Comparison of ENCODE assay signal across 8 cellular contexts in genomic region chr3:8963137-8963853, GRCh38. TPM values are rescaled to one million over a fixed set of nuclear protein-coding genes. Genes with fewer than 3 reads are reported as not detected.
DNase-seq lines count a peak whose midpoint lies in the region; ATAC-seq, FAIRE-seq and TF ChIP-seq lines count a peak whose summit lies in the region.

TSS of gene RAD18 (minus strand) at chr3:8963472. CDS start at chr3:8963385, 87 bp downstream.

- H2AFZ ChIP-seq in SU-DHL-6 (ENCODE audit: low read depth, low read length, severe bottlenecking) = peak within 1 kb of the TSS; percentile 69

- no peaks in the 10 kb centered on the region for H3K9me3 Mint-ChIP-seq in activated naive CD8-positive, alpha-beta T cell treated with anti-CD3 and anti-CD28 coated beads for 36 hours

- H3K27ac Mint-ChIP-seq in activated naive CD8-positive, alpha-beta T cell treated with anti-CD3 and anti-CD28 coated beads for 36 hours = peak within 1 kb of the TSS; percentile 96

- H3K4me3 ChIP-seq in GM12865 (ENCODE audit: low read depth, low read length) = peak within 1 kb of the TSS; percentile 93
- peak within 1 kb of the TSS; percentile 73 for H3K4me3 ChIP-seq in SU-DHL-6 (ENCODE audit: insufficient read depth, low read length, poor library complexity, severe bottlenecking)
- H3K4me3 ChIP-seq in pancreas = peak within 1 kb of the TSS; percentile 57 to 85 (median 60)
- H3K4me3 ChIP-seq in tibial artery = peak within 1 kb of the TSS; percentile 61 to 95

- no peaks in the 10 kb centered on the region for H3K9me2 ChIP-seq in SU-DHL-6 (replicated peaks; ENCODE audit: insufficient read depth, low read length)

- peaks cover 50% of the 10 kb centered on the region for H3K79me2 ChIP-seq in SU-DHL-6 (ENCODE audit: insufficient read depth, low read length)

- peak within 1 kb of the TSS; percentile 70 for H3K9ac ChIP-seq in SU-DHL-6 (ENCODE audit: low read length)

- H3K4me1 ChIP-seq in pancreas (peaks cover 0 to 7% (median 0%) of the 10 kb centered on the region in 3 donors), tibial artery (peaks cover 0 to 12% (median 10%) of the 10 kb centered on the region in 4 donors)

- peak within 1 kb of the TSS; percentile 95 for H3K4me3 Mint-ChIP-seq in activated naive CD8-positive, alpha-beta T cell treated with anti-CD3 and anti-CD28 coated beads for 36 hours

- no peak for FAIRE-seq in pancreas (lab: Jason Lieb, UNC)

- peak; percentile 94 for ATAC-seq in HG02678 (IDR thresholded peaks at IDR 0.05; ENCODE audit: unreplicated experiment)
- ATAC-seq in Right ventricle myocardium inferior = peak; percentile 96
- peak; percentile 96 to 98 (median 98) for ATAC-seq in pancreas

- no peaks in the 10 kb centered on the region for H3K27me3 ChIP-seq in SU-DHL-6 (ENCODE audit: low read length)
- H3K27me3 ChIP-seq in pancreas = no peaks in the 10 kb centered on the region
- peaks cover 0 to 3% of the 10 kb centered on the region in 2 donors for H3K27me3 ChIP-seq in tibial artery

- peak within 1 kb of the TSS; percentile 73 for H3K4me2 ChIP-seq in SU-DHL-6 (ENCODE audit: low read depth, low read length, poor library complexity, severe bottlenecking)

- peaks cover 35% of the 10 kb centered on the region for H3K4me1 Mint-ChIP-seq in activated naive CD8-positive, alpha-beta T cell treated with anti-CD3 and anti-CD28 coated beads for 36 hours

- H3K27ac ChIP-seq in SU-DHL-6 (ENCODE audit: low read depth, low read length) (no peak within 1 kb of the TSS), pancreas (peak within 1 kb of the TSS in 3 of 4 donors; percentile 35 to 67 (median 44)), tibial artery (peak within 1 kb of the TSS; percentile 67 to 79)

- H3F3A ChIP-seq in SU-DHL-6 (ENCODE audit: insufficient read depth) = no peaks in the 10 kb centered on the region

- intact Hi-C loops in Right ventricle myocardium inferior (cut with DNase I) = no loop called here
- intact Hi-C loops in pancreas (cut with DNase I) = no loop called here
- intact Hi-C loops in tibial artery (cut with DNase I; ENCODE audit: low total_unique reads) = no loop called here

- peaks cover 36% of the 10 kb centered on the region for H3K36me3 Mint-ChIP-seq in activated naive CD8-positive, alpha-beta T cell treated with anti-CD3 and anti-CD28 coated beads for 36 hours

- H4K20me1 ChIP-seq in SU-DHL-6 (ENCODE audit: low read depth, low read length) = no peaks in the 10 kb centered on the region; the same call in 1 of the 2 replicates

- peaks cover 11% of the 10 kb centered on the region; the same call in 1 of the 2 replicates for H3K36me3 ChIP-seq in SU-DHL-6 (ENCODE audit: low read length)
- no peaks in the 10 kb centered on the region for H3K36me3 ChIP-seq in pancreas
- peaks cover 0 to 3% (median 0%) of the 10 kb centered on the region in 3 donors for H3K36me3 ChIP-seq in tibial artery

- H3K9me3 ChIP-seq in SU-DHL-6 (ENCODE audit: insufficient read depth, low read length) (no peaks in the 10 kb centered on the region), pancreas (no peaks in the 10 kb centered on the region), tibial artery (no peaks in the 10 kb centered on the region)

- DNase-seq in GM12865 (ENCODE audit: low read depth) (peak; percentile 95), NCI-H1105 treated with DMSO at 0.1 percent for 48 hours (lab: John Stamatoyannopoulos, UW) (peak; percentile 89), Right ventricle myocardium inferior (ENCODE audit: missing footprints) (peak; percentile 96), pancreas (peak; percentile 84 to 98 (median 93)), tibial artery (peak; percentile 87 to 93)
- DNase-seq in activated naive CD8-positive, alpha-beta T cell treated with anti-CD3 and anti-CD28 coated beads for 36 hours = peak; percentile 90

- no peak for TF ChIP-seq CTCF in GM12865 (IDR thresholded peaks at IDR 0.05; ENCODE audit: insufficient read depth, low read depth, low read length, missing control alignments)
- no peak for TF ChIP-seq CTCF in SU-DHL-6 (IDR thresholded peaks at IDR 0.05; ENCODE audit: insufficient read depth, low read length, poor library complexity, severe bottlenecking)
- TF ChIP-seq CTCF in pancreas (IDR thresholded peaks at IDR 0.05) = no peak
- no peak for TF ChIP-seq CTCF in tibial artery (IDR thresholded peaks at IDR 0.05)

- 0% methylated on average over 45 of the region's 45 CpGs for WGBS in pancreas, 2 donors

- H3K27me3 Mint-ChIP-seq in activated naive CD8-positive, alpha-beta T cell treated with anti-CD3 and anti-CD28 coated beads for 36 hours = peaks cover 3% of the 10 kb centered on the region

RNA-seq across cellular contexts. Expression of gene RAD18, which starts in this region (rescaled TPM):
- total RNA-seq in activated naive CD8-positive, alpha-beta T cell treated with anti-CD3 and anti-CD28 coated beads for 36 hours = 10 to 100 TPM; 54.6 to 60.5 TPM
- total RNA-seq in Right ventricle myocardium inferior = 7.5 TPM
- total RNA-seq in pancreas = 1 to 10 TPM; 1.3 to 4.3 (median 3.1) TPM
- 1 to 10 TPM; 1.2 to 1.6 TPM for polyA plus RNA-seq in pancreas
